7 cellular contexts compared by ENCODE assay signal in genomic region chr12:122653291-122653690, GRCh38. TPM values are rescaled to one million over a fixed set of nuclear protein-coding genes. Genes with fewer than 3 reads are reported as not detected.
"Had no signal": no experiment of that assay in that cellular context is flagged by ENCODE, and none has a peak within 500 bp of the region (broad histone marks: within the 10 kb centered on the region; RNA-seq: fewer than 3 reads in every experiment).

No MANE protein-coding gene starts in this region.

RNA-seq across cellular contexts. Expression of gene HCAR2, which starts 49.9 kb away (rescaled TPM):
- total RNA-seq: kidney, kidney epithelial cell, left lobe of liver, lung microvascular endothelial cell, mucosa of gallbladder, myocyte had no signal
- polyA plus RNA-seq: immature natural killer cell had no signal
